In the genomic region with DNA sequence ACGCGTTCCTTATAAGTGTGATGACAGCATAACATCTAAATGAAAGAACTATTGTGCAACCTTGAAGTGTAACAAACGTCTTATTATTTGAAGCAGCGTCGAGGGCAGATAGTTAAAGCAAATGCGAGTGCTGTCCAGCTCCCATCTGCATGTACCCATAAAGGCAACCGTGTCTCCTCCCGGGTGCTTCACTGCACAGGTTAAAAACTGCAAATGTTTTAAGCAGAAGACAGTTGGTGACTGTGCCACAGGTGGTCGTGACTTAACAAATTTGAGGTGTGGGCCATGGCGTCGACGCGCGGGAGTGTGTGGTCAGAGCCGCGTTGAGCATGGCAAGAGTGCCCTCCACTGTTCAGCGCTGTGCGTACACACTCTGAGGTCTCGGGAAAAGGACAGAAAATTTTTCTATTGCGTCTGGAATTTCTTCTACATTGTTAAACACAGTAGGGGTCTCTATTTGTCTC, we compare ENCODE assay signal across 1 cellular context.
TF ChIP-seq lines count a peak whose summit lies in the region.

No MANE protein-coding gene starts in this region.

TF ChIP-seq in IMR-90, 13 proteins besides CTCF, POLR2A, EP300 and RAD21 (continued from another document):
- TF ChIP-seq, protein P1, sequence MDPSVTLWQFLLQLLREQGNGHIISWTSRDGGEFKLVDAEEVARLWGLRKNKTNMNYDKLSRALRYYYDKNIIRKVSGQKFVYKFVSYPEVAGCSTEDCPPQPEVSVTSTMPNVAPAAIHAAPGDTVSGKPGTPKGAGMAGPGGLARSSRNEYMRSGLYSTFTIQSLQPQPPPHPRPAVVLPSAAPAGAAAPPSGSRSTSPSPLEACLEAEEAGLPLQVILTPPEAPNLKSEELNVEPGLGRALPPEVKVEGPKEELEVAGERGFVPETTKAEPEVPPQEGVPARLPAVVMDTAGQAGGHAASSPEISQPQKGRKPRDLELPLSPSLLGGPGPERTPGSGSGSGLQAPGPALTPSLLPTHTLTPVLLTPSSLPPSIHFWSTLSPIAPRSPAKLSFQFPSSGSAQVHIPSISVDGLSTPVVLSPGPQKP (IDR thresholded peaks at IDR 0.05; ENCODE audit: borderline replicate concordance, low read depth, low read length): no peak
- TF ChIP-seq CEBPB (IDR thresholded peaks at IDR 0.05; ENCODE audit: low read depth, low read length) (peak; percentile 72), SMC3 (IDR thresholded peaks at IDR 0.05; ENCODE audit: low read depth, low read length) (no peak), MAFK (IDR thresholded peaks at IDR 0.05; ENCODE audit: low read depth, low read length) (no peak)
